Comparison of ENCODE assay signal across 1 cellular context in the genomic region with DNA sequence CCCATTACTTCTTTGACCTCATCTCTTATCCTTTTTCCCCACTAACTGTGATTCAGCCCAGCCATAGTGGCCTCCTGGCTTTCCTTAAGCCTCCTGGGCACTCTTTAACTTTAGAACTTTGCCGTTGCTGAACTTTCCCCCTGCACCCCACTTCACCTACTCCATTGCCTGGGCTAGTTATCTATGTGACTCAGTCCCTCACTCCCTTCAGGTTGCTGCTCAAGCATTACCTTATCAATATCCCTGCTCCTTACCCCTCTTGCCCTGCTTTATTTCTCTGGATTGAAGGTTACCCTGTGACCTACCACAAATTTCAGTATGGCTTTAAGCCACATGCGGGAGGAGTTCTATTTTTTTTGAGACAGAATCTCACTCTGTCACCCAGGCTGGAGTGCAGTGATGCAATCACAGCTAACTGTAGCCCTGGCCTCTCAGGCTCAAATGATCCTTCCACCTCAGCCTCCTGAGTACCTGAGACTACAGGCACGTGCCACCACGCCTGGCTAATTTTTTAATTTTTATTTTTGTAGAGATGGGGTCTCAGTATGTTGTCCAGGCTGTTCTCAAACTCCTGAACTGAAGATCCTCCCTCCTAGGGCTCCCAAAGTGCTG.
TF ChIP-seq lines count a peak whose summit lies in the region.

No MANE protein-coding gene starts in this region.

TF ChIP-seq in HepG2, 621 proteins besides CTCF, POLR2A, EP300 and RAD21:
- TF ChIP-seq CEBPG (CRISPR knock-in tag; IDR thresholded peaks at IDR 0.05) (peak; percentile 63), ASH2L (IDR thresholded peaks at IDR 0.05; ENCODE audit: insufficient read length, low read depth, low read length) (no peak), ZFP62 (CRISPR knock-in tag; IDR thresholded peaks at IDR 0.05) (no peak), POLR2AphosphoS2 (IDR thresholded peaks at IDR 0.05; ENCODE audit: low read depth, low read length) (no peak), ONECUT2 (CRISPR knock-in tag; IDR thresholded peaks at IDR 0.05) (no peak), CEBPB (IDR thresholded peaks at IDR 0.05; ENCODE audit: borderline replicate concordance, low read depth, low read length) (peak; percentile 56; the same call in 1 of the 2 replicates), IKZF4 (CRISPR knock-in tag; IDR thresholded peaks at IDR 0.05; ENCODE audit: borderline replicate concordance, low read depth, not compliant biosample characterization) (no peak), TCF7 (IDR thresholded peaks at IDR 0.05; ENCODE audit: low read depth) (no peak), ZNF557 (CRISPR knock-in tag; IDR thresholded peaks at IDR 0.05) (no peak), CCDC6 (CRISPR knock-in tag; IDR thresholded peaks at IDR 0.05) (no peak), ELF4 (CRISPR knock-in tag; IDR thresholded peaks at IDR 0.05; ENCODE audit: borderline replicate concordance) (no peak), EED (CRISPR knock-in tag; IDR thresholded peaks at IDR 0.05) (no peak), ZNF558 (CRISPR knock-in tag; IDR thresholded peaks at IDR 0.05; ENCODE audit: borderline replicate concordance) (no peak), MXD1 (CRISPR knock-in tag; IDR thresholded peaks at IDR 0.05) (no peak)
- TF ChIP-seq, protein P1, sequence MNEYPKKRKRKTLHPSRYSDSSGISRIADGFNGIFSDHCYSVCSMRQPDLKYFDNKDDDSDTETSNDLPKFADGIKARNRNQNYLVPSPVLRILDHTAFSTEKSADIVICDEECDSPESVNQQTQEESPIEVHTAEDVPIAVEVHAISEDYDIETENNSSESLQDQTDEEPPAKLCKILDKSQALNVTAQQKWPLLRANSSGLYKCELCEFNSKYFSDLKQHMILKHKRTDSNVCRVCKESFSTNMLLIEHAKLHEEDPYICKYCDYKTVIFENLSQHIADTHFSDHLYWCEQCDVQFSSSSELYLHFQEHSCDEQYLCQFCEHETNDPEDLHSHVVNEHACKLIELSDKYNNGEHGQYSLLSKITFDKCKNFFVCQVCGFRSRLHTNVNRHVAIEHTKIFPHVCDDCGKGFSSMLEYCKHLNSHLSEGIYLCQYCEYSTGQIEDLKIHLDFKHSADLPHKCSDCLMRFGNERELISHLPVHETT (CRISPR knock-in tag; conservative IDR thresholded peaks at IDR 0.05) = no peak
- TF ChIP-seq, protein P2, sequence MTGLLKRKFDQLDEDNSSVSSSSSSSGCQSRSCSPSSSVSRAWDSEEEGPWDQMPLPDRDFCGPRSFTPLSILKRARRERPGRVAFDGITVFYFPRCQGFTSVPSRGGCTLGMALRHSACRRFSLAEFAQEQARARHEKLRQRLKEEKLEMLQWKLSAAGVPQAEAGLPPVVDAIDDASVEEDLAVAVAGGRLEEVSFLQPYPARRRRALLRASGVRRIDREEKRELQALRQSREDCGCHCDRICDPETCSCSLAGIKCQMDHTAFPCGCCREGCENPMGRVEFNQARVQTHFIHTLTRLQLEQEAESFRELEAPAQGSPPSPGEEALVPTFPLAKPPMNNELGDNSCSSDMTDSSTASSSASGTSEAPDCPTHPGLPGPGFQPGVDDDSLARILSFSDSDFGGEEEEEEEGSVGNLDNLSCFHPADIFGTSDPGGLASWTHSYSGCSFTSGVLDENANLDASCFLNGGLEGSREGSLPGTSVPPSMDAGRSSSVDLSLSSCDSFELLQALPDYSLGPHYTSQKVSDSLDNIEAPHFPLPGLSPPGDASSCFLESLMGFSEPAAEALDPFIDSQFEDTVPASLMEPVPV (CRISPR knock-in tag; IDR thresholded peaks at IDR 0.05) = no peak
- TF ChIP-seq, protein P3, sequence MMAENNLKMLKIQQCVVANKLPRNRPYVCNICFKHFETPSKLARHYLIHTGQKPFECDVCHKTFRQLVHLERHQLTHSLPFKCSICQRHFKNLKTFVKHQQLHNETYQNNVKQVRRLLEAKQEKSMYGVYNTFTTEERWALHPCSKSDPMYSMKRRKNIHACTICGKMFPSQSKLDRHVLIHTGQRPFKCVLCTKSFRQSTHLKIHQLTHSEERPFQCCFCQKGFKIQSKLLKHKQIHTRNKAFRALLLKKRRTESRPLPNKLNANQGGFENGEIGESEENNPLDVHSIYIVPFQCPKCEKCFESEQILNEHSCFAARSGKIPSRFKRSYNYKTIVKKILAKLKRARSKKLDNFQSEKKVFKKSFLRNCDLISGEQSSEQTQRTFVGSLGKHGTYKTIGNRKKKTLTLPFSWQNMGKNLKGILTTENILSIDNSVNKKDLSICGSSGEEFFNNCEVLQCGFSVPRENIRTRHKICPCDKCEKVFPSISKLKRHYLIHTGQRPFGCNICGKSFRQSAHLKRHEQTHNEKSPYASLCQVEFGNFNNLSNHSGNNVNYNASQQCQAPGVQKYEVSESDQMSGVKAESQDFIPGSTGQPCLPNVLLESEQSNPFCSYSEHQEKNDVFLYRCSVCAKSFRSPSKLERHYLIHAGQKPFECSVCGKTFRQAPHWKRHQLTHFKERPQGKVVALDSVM (CRISPR knock-in tag; IDR thresholded peaks at IDR 0.05) = peak; percentile 78; the same call in 1 of the 2 replicates
